In genomic region chr16:58511933-58512815, GRCh38 we compare ENCODE assay signal across 9 cellular contexts. TPM values are rescaled to one million over a fixed set of nuclear protein-coding genes. Genes with fewer than 3 reads are reported as not detected.
DNase-seq lines count a peak whose midpoint lies in the region; ATAC-seq, FAIRE-seq and TF ChIP-seq lines count a peak whose summit lies in the region.
"Had no signal": no experiment of that assay in that cellular context is flagged by ENCODE, and none has a peak within 500 bp of the region (broad histone marks: within the 10 kb centered on the region; RNA-seq: fewer than 3 reads in every experiment).

No MANE protein-coding gene starts in this region.

- H3K9me3 ChIP-seq in IMR-90 (ENCODE audit: control insufficient read depth, insufficient read depth, low read length) (no peaks in the 10 kb centered on the region), RWPE2 (ENCODE audit: severe bottlenecking) (no peaks in the 10 kb centered on the region), gastroesophageal sphincter (no peaks in the 10 kb centered on the region), parathyroid adenoma (ENCODE audit: control insufficient read depth, low read length) (no peaks in the 10 kb centered on the region)
- H3K9me3 ChIP-seq: BLaER1 treated with 17β-estradiol and CSF1 and Interleukin-3, amounts not matched to agents 10 nM and 100 nM had no signal

- H2AFZ ChIP-seq in IMR-90 (replicated peaks; ENCODE audit: low read length, poor library complexity), result peak overlapping the region; percentile 61
- H2AFZ ChIP-seq in parathyroid adenoma, result no peak overlapping the region

- no peak overlapping the region for H3K4me2 ChIP-seq in IMR-90 (ENCODE audit: low read depth, low read length)
- no peak overlapping the region for H3K4me2 ChIP-seq in parathyroid adenoma (ENCODE audit: low read length)

- H3K27me3 ChIP-seq in IMR-90 (ENCODE audit: control insufficient read depth, insufficient read depth, low read length) (no peaks in the 10 kb centered on the region), RWPE2 (ENCODE audit: insufficient read depth, poor library complexity, severe bottlenecking) (no peaks in the 10 kb centered on the region), gastroesophageal sphincter (peaks cover 8% of the 10 kb centered on the region), parathyroid adenoma (ENCODE audit: control insufficient read depth, insufficient read depth, low read length) (no peaks in the 10 kb centered on the region)
- H3K27me3 ChIP-seq: BLaER1 treated with 17β-estradiol and CSF1 and Interleukin-3, amounts not matched to agents 10 nM and 100 nM had no signal

- DNase-seq in NCI-H146 (lab: John Stamatoyannopoulos, UW) (peak; percentile 45), NCI-H146 treated with DMSO at 0.1 percent for 48 hours (lab: John Stamatoyannopoulos, UW; ENCODE audit: unreplicated experiment) (no peak), IMR-90 (peak; percentile 55), RWPE2 (ENCODE audit: low spot score) (peak; percentile 81), urothelium cell line (ENCODE audit: low spot score) (peak; percentile 65)
- peak; percentile 69 for DNase-seq in activated T-helper 2 cell treated with anti-CD3 and anti-CD28 coated beads, Interferon-gamma antibody, Interleukin-2, Interleukin-4, amounts not matched to agents 10 μg/mL and 5 μg/mL and 100 μg/mL, durations not matched to agents 14 hours and 24 hours and 36 hours (ENCODE audit: low spot score)

- intact Hi-C loops in IMR-90 (cut with micrococcal nuclease), result loop anchor here (1.0 to 2.0 kb wide), 3 partner anchors 127 to 244 kb away; no protein-coding TSS in a partner anchor
- intact Hi-C loops in activated T-helper 2 cell treated with anti-CD3 and anti-CD28 coated beads, Interferon-gamma antibody, Interleukin-2, Interleukin-4, amounts not matched to agents 10 μg/mL and 5 μg/mL and 100 μg/mL, durations not matched to agents 14 hours and 24 hours and 36 hours (cut with micrococcal nuclease), result loop anchor here (1.0 kb wide), 2 partner anchors 149 to 244 kb away; no protein-coding TSS in a partner anchor

- no peak overlapping the region for H2BK120ac ChIP-seq in IMR-90 (ENCODE audit: low read depth, low read length)

- H4K5ac ChIP-seq in IMR-90 (ENCODE audit: low read depth, low read length), result no peak overlapping the region

- H2BK15ac ChIP-seq in IMR-90 (ENCODE audit: low read depth, low read length), result no peak overlapping the region

- no peak overlapping the region for H3K14ac ChIP-seq in IMR-90 (replicated peaks; ENCODE audit: low read depth, low read length)

- H3K4me3 ChIP-seq in IMR-90 (ENCODE audit: insufficient read depth, low read depth, low read length), result no peak overlapping the region
- H3K4me3 ChIP-seq in RWPE2 (ENCODE audit: severe bottlenecking), result no peak overlapping the region
- H3K4me3 ChIP-seq in gastroesophageal sphincter, result no peak overlapping the region
- H3K4me3 ChIP-seq in parathyroid adenoma (ENCODE audit: low read depth, low read length), result no peak overlapping the region
- H3K4me3 ChIP-seq: BLaER1 treated with 17β-estradiol and CSF1 and Interleukin-3, amounts not matched to agents 10 nM and 100 nM had no signal

- H3K27ac ChIP-seq in IMR-90 (ENCODE audit: insufficient read depth, low read length) (no peak overlapping the region), RWPE2 (ENCODE audit: poor library complexity, severe bottlenecking) (no peak overlapping the region), gastroesophageal sphincter (no peak overlapping the region), parathyroid adenoma (no peak overlapping the region)

- H3K9me3 Mint-ChIP-seq in activated T-helper 2 cell treated with anti-CD3 and anti-CD28 coated beads, Interferon-gamma antibody, Interleukin-2, Interleukin-4, amounts not matched to agents 10 μg/mL and 5 μg/mL and 100 μg/mL, durations not matched to agents 14 hours and 24 hours and 36 hours, result no peaks in the 10 kb centered on the region

- H3K4ac ChIP-seq in IMR-90 (ENCODE audit: low read depth, low read length), result no peak overlapping the region

- CTCF ChIA-PET in IMR-90 (lab: Yijun Ruan, JAX), result interaction anchor here (0.6 to 1.5 kb wide), 2 partner anchors 23 to 149 kb away, joined by 3 read pairs; no protein-coding TSS in a partner anchor

- TF ChIP-seq CTCF in IMR-90 (conservative IDR thresholded peaks at IDR 0.05; ENCODE audit: low read depth, low read length) (peak; percentile 70), RWPE2 (IDR thresholded peaks at IDR 0.05; ENCODE audit: poor library complexity, severe bottlenecking) (peak; percentile 83), gastroesophageal sphincter (IDR thresholded peaks at IDR 0.05) (peak in 3 of 4 experiments; percentile 58 to 78 (median 63)), parathyroid adenoma (IDR thresholded peaks at IDR 0.05) (peak; percentile 72)

- ATAC-seq in IMR-90 (ENCODE audit: low read depth) (0 out of 2 replicates have a peak, but pooled peaks have one; percentile 21), RWPE2 (ENCODE audit: low read depth) (no peak), gastroesophageal sphincter (no peak)

- no peak overlapping the region for H2BK20ac ChIP-seq in IMR-90 (ENCODE audit: low read depth, low read length)

- no peak overlapping the region for H3K18ac ChIP-seq in IMR-90 (ENCODE audit: low read depth, low read length)

- in situ Hi-C loops in IMR-90 (cut with MboI; ENCODE audit: low sequenced_read_pairs), result no loop called here

- TF ChIP-seq POLR2A in IMR-90 (IDR thresholded peaks at IDR 0.05; ENCODE audit: low read depth, low read length) (no peak), gastroesophageal sphincter (IDR thresholded peaks at IDR 0.05) (no peak)

- dilution Hi-C loops in IMR-90 (cut with HindIII; ENCODE audit: low sequenced_read_pairs, unreplicated experiment), result no loop called here

- H3K4me1 ChIP-seq in IMR-90 (ENCODE audit: control insufficient read depth, insufficient read depth, low read length), result 0 out of 2 replicates have a peak, but pooled peaks cover 2% of the 10 kb centered on the region
- peaks cover 9% of the 10 kb centered on the region for H3K4me1 ChIP-seq in RWPE2 (ENCODE audit: insufficient read depth, poor library complexity, severe bottlenecking)
- peaks cover 0 to 28% (median 5%) of the 10 kb centered on the region in 3 donors for H3K4me1 ChIP-seq in gastroesophageal sphincter
- peaks cover 6% of the 10 kb centered on the region for H3K4me1 ChIP-seq in parathyroid adenoma

- H3K79me2 ChIP-seq in parathyroid adenoma, result no peaks in the 10 kb centered on the region

- H3K4me1 Mint-ChIP-seq in activated T-helper 2 cell treated with anti-CD3 and anti-CD28 coated beads, Interferon-gamma antibody, Interleukin-2, Interleukin-4, amounts not matched to agents 10 μg/mL and 5 μg/mL and 100 μg/mL, durations not matched to agents 14 hours and 24 hours and 36 hours (ENCODE audit: low read depth), result peaks cover 18% of the 10 kb centered on the region

- peak; percentile 42; the same call in 1 of the 2 replicates for TF ChIP-seq RAD21 in IMR-90 (IDR thresholded peaks at IDR 0.05; ENCODE audit: low read length)

- no TSS peak for BruUV-seq in IMR-90 (replicated peaks; lab: Mats Ljungman, UMichigan)

- H3K27me3 Mint-ChIP-seq in activated T-helper 2 cell treated with anti-CD3 and anti-CD28 coated beads, Interferon-gamma antibody, Interleukin-2, Interleukin-4, amounts not matched to agents 10 μg/mL and 5 μg/mL and 100 μg/mL, durations not matched to agents 14 hours and 24 hours and 36 hours (ENCODE audit: low read depth), result no peaks in the 10 kb centered on the region

- H3K23ac ChIP-seq in IMR-90 (ENCODE audit: low read depth, low read length), result no peak overlapping the region

- no peak for FAIRE-seq in urothelium cell line (lab: Jason Lieb, UNC)

- 24% methylated on average over 4 of the region's 17 CpGs; no CpG with 5 or more reads in 1 of the 2 experiments for WGBS in IMR-90 (ENCODE audit: extremely low coverage in 2 of 2, insufficient read length in 1 of 2), 2 experiments
- WGBS in gastroesophageal sphincter (ENCODE audit: low coverage in 1 of 2), 2 donors, result 0 to 92% methylated on average over 1 to 4 of the region's 17 CpGs

- peaks cover 5% of the 10 kb centered on the region for H3K36me3 Mint-ChIP-seq in activated T-helper 2 cell treated with anti-CD3 and anti-CD28 coated beads, Interferon-gamma antibody, Interleukin-2, Interleukin-4, amounts not matched to agents 10 μg/mL and 5 μg/mL and 100 μg/mL, durations not matched to agents 14 hours and 24 hours and 36 hours (ENCODE audit: low read depth)

- POLR2A ChIA-PET in IMR-90 (lab: Charles Lee; ENCODE audit: unreplicated experiment), result no interaction called here

- H3K27ac Mint-ChIP-seq in activated T-helper 2 cell treated with anti-CD3 and anti-CD28 coated beads, Interferon-gamma antibody, Interleukin-2, Interleukin-4, amounts not matched to agents 10 μg/mL and 5 μg/mL and 100 μg/mL, durations not matched to agents 14 hours and 24 hours and 36 hours, result no peak overlapping the region

- H3K9ac ChIP-seq in IMR-90 (ENCODE audit: low read depth, low read length), result no peak overlapping the region
- no peak overlapping the region for H3K9ac ChIP-seq in parathyroid adenoma
- H3K9ac ChIP-seq: BLaER1 treated with 17β-estradiol and CSF1 and Interleukin-3, amounts not matched to agents 10 nM and 100 nM had no signal

- no peak overlapping the region for H3K4me3 Mint-ChIP-seq in activated T-helper 2 cell treated with anti-CD3 and anti-CD28 coated beads, Interferon-gamma antibody, Interleukin-2, Interleukin-4, amounts not matched to agents 10 μg/mL and 5 μg/mL and 100 μg/mL, durations not matched to agents 14 hours and 24 hours and 36 hours (ENCODE audit: low read depth)

- no peaks in the 10 kb centered on the region; the same call in 1 of the 2 replicates for H3K9me1 ChIP-seq in IMR-90 (ENCODE audit: insufficient read depth, low read length)

- no peak for TF ChIP-seq EP300 in gastroesophageal sphincter (IDR thresholded peaks at IDR 0.05)

- peak overlapping the region; percentile 21 for H2AK9ac ChIP-seq in IMR-90 (replicated peaks; ENCODE audit: low read depth, low read length, poor library complexity)

- peaks cover 11% of the 10 kb centered on the region; the same call in 1 of the 2 replicates for H4K20me1 ChIP-seq in IMR-90 (ENCODE audit: insufficient read depth, low read length)

- peaks cover 8 to 14% of the 10 kb centered on the region in 2 experiments; a peak in 3 of 4 replicates for H3K79me1 ChIP-seq in IMR-90 (ENCODE audit: low read depth in 1 of 2, low read length in 2 of 2)

- H3K36me3 ChIP-seq in IMR-90 (ENCODE audit: control insufficient read depth, insufficient read depth, low read length) (peaks cover 6% of the 10 kb centered on the region), RWPE2 (ENCODE audit: low read depth) (peaks cover 9% of the 10 kb centered on the region), gastroesophageal sphincter (peaks cover 0 to 7% of the 10 kb centered on the region in 2 donors), parathyroid adenoma (ENCODE audit: control insufficient read depth, insufficient read depth, low read length) (no peaks in the 10 kb centered on the region)

- 0 out of 4 replicates have a peak overlapping the region, but pooled peaks of 1 of the 2 experiments have one; percentile 24 for H4K8ac ChIP-seq in IMR-90 (ENCODE audit: low read depth in 2 of 2, low read length in 2 of 2)

- no peak overlapping the region for H3K56ac ChIP-seq in IMR-90 (ENCODE audit: extremely low read depth, insufficient read depth, low read length)

- no peak overlapping the region for H4K91ac ChIP-seq in IMR-90 (ENCODE audit: insufficient read depth, low read depth, low read length)

- H2AK5ac ChIP-seq in IMR-90 (ENCODE audit: low read depth, low read length), result 0 out of 2 replicates have a peak overlapping the region, but pooled peaks have one; percentile 43

- H2BK5ac ChIP-seq in IMR-90 (ENCODE audit: low read depth, low read length, poor library complexity, severe bottlenecking), result no peak overlapping the region

RNA-seq across cellular contexts. Expression of gene SETD6, which starts 3.1 kb away (rescaled TPM):
- total RNA-seq in IMR-90 (2012; rRNA removed), result 3.2 and 3.3 TPM in 2 replicates
- polyA plus RNA-seq in IMR-90 (2012; rRNA removed), result 5.2 and 6.4 TPM in 2 replicates
- polyA plus RNA-seq in IMR-90 (2012; cell fraction: cytosol; rRNA removed), result 5.8 and 11.1 TPM in 2 replicates
- 29.2 and 50.2 TPM in 2 replicates for polyA plus RNA-seq in IMR-90 (2012; cell fraction: nucleus; rRNA removed; ENCODE audit: low replicate concordance)
- total RNA-seq in activated T-helper 2 cell treated with anti-CD3 and anti-CD28 coated beads, Interferon-gamma antibody, Interleukin-2, Interleukin-4, amounts not matched to agents 10 μg/mL and 5 μg/mL and 100 μg/mL, durations not matched to agents 14 hours and 24 hours and 36 hours, result 24.4 and 24.7 TPM in 2 replicates
- 10 to 100 TPM; 15.5 to 19.8 (median 17.5) TPM for total RNA-seq in gastroesophageal sphincter

RNA-seq across cellular contexts. Expression of gene NDRG4, which starts 12.2 kb away (rescaled TPM):
- total RNA-seq in IMR-90 (2012; rRNA removed) (9.7 and 10.9 TPM in 2 replicates), gastroesophageal sphincter (1 to 10 TPM; 1.9 to 8.0 (median 7.0) TPM)
- polyA plus RNA-seq in IMR-90 (2012; rRNA removed), result 23.5 and 26.5 TPM in 2 replicates
- polyA plus RNA-seq in IMR-90 (2012; cell fraction: cytosol; rRNA removed), result 14.3 and 22.8 TPM in 2 replicates
- 73.2 and 140 TPM in 2 replicates for polyA plus RNA-seq in IMR-90 (2012; cell fraction: nucleus; rRNA removed; ENCODE audit: low replicate concordance)
- 3.1 and 3.6 TPM in 2 replicates for total RNA-seq in activated T-helper 2 cell treated with anti-CD3 and anti-CD28 coated beads, Interferon-gamma antibody, Interleukin-2, Interleukin-4, amounts not matched to agents 10 μg/mL and 5 μg/mL and 100 μg/mL, durations not matched to agents 14 hours and 24 hours and 36 hours
